Comparison of ENCODE assay signal across 21 cellular contexts in genomic region chr1:94115254-94115899, GRCh38. TPM values are rescaled to one million over a fixed set of nuclear protein-coding genes. Genes with fewer than 3 reads are reported as not detected.
"Had no signal": no experiment of that assay in that cellular context is flagged by ENCODE, and none has a peak within 500 bp of the region (broad histone marks: within the 10 kb centered on the region; RNA-seq: fewer than 3 reads in every experiment).

No MANE protein-coding gene starts in this region.

- H3K4me3 Mint-ChIP-seq: activated CD4-positive, alpha-beta memory T cell treated with anti-CD3 and anti-CD28 coated beads, Interleukin-2, amount 10 ng/mL, durations not matched to agents 7 days and 5 days; activated naive CD4-positive, alpha-beta T cell treated with anti-CD3 and anti-CD28 coated beads, Interleukin-2, amount 50 U/mL, for 24 hours; stimulated activated naive B cell treated with anti-CD40 and anti-IgM and Interleukin-4, amounts not matched to agents 10 μg/mL and 1 μg/mL and 100 μg/mL, for 72 hours; T-helper 1 cell treated with Interleukin-12 subunit alpha and Interleukin-12 subunit beta and Interleukin-4 antibody, amounts not matched to agents 30 μg/mL and 1 μg/mL, for 36 hours had no signal

- DNase-seq: activated CD4-positive, alpha-beta memory T cell treated with anti-CD3 and anti-CD28 coated beads, Interleukin-2, amount 10 ng/mL, durations not matched to agents 7 days and 5 days; activated CD4-positive, alpha-beta T cell treated with anti-CD3 and anti-CD28 coated beads for 48 hours; activated CD4-positive, CD25-positive, alpha-beta regulatory T cell; activated gamma-delta T cell; activated T-cell treated with anti-CD3 and anti-CD28 coated beads for 4 hours; body of pancreas; central memory CD4-positive, alpha-beta T cell; dermis blood vessel endothelial cell; effector CD8-positive, alpha-beta T cell; left ventricle myocardium superior; nephron progenitor cell; stimulated activated CD4-positive, alpha-beta T cell treated with anti-CD3 and anti-CD28 coated beads, Interleukin-2, amount 100 ng/mL, for 48 hours; stimulated activated CD8-positive, alpha-beta memory T cell treated with anti-CD3 and anti-CD28 coated beads, Interleukin-4, amount 100 ng/mL, for 48 hours; stimulated activated naive B cell treated with anti-CD40 and anti-IgM and Interleukin-4, amounts not matched to agents 10 μg/mL and 1 μg/mL and 100 μg/mL, for 72 hours; T1000; testis; upper lobe of right lung had no signal

- H3K36me3 ChIP-seq: gastroesophageal sphincter, upper lobe of right lung had no signal

- H3K4me1 ChIP-seq: body of pancreas, gastroesophageal sphincter, upper lobe of right lung had no signal

- H3K9me3 ChIP-seq: body of pancreas, gastroesophageal sphincter, testis, upper lobe of right lung had no signal

- H3K27me3 ChIP-seq: body of pancreas, gastroesophageal sphincter, testis, upper lobe of right lung had no signal

- H3K27ac Mint-ChIP-seq: activated CD4-positive, alpha-beta memory T cell treated with anti-CD3 and anti-CD28 coated beads, Interleukin-2, amount 10 ng/mL, durations not matched to agents 7 days and 5 days; activated naive CD4-positive, alpha-beta T cell treated with anti-CD3 and anti-CD28 coated beads, Interleukin-2, amount 50 U/mL, for 24 hours; stimulated activated naive B cell treated with anti-CD40 and anti-IgM and Interleukin-4, amounts not matched to agents 10 μg/mL and 1 μg/mL and 100 μg/mL, for 72 hours; T-helper 1 cell treated with Interleukin-12 subunit alpha and Interleukin-12 subunit beta and Interleukin-4 antibody, amounts not matched to agents 30 μg/mL and 1 μg/mL, for 36 hours had no signal

- H3K36me3 Mint-ChIP-seq: activated naive CD4-positive, alpha-beta T cell treated with anti-CD3 and anti-CD28 coated beads, Interleukin-2, amount 50 U/mL, for 24 hours; stimulated activated naive B cell treated with anti-CD40 and anti-IgM and Interleukin-4, amounts not matched to agents 10 μg/mL and 1 μg/mL and 100 μg/mL, for 72 hours had no signal

- H3K4me1 Mint-ChIP-seq: activated CD4-positive, alpha-beta memory T cell treated with anti-CD3 and anti-CD28 coated beads, Interleukin-2, amount 10 ng/mL, durations not matched to agents 7 days and 5 days; activated naive CD4-positive, alpha-beta T cell treated with anti-CD3 and anti-CD28 coated beads, Interleukin-2, amount 50 U/mL, for 24 hours; stimulated activated naive B cell treated with anti-CD40 and anti-IgM and Interleukin-4, amounts not matched to agents 10 μg/mL and 1 μg/mL and 100 μg/mL, for 72 hours had no signal

- H3K9me3 Mint-ChIP-seq: activated CD4-positive, alpha-beta memory T cell treated with anti-CD3 and anti-CD28 coated beads, Interleukin-2, amount 10 ng/mL, durations not matched to agents 7 days and 5 days; activated naive CD4-positive, alpha-beta T cell treated with anti-CD3 and anti-CD28 coated beads, Interleukin-2, amount 50 U/mL, for 24 hours; nephron progenitor cell; stimulated activated naive B cell treated with anti-CD40 and anti-IgM and Interleukin-4, amounts not matched to agents 10 μg/mL and 1 μg/mL and 100 μg/mL, for 72 hours; T-helper 1 cell treated with Interleukin-12 subunit alpha and Interleukin-12 subunit beta and Interleukin-4 antibody, amounts not matched to agents 30 μg/mL and 1 μg/mL, for 36 hours had no signal

- H3K4me3 ChIP-seq: body of pancreas, gastroesophageal sphincter, testis, upper lobe of right lung had no signal

- H3K27ac ChIP-seq: body of pancreas, gastroesophageal sphincter, testis, upper lobe of right lung had no signal

- ATAC-seq: body of pancreas; gastroesophageal sphincter; left ventricle myocardium superior; stimulated activated naive B cell treated with anti-CD40 and anti-IgM and Interleukin-4, amounts not matched to agents 10 μg/mL and 1 μg/mL and 100 μg/mL, for 72 hours; upper lobe of right lung had no signal

RNA-seq across cellular contexts. Expression of gene ABCA4, which starts 5.6 kb away (rescaled TPM):
- total RNA-seq: activated CD4-positive, alpha-beta memory T cell treated with anti-CD3 and anti-CD28 coated beads, Interleukin-2, amount 10 ng/mL, durations not matched to agents 7 days and 5 days; mononuclear cell had no signal
